16 cellular contexts compared by ENCODE assay signal in genomic region chr3:113277414-113277813, GRCh38.
DNase-seq lines count a peak whose midpoint lies in the region; ATAC-seq and TF ChIP-seq lines count a peak whose summit lies in the region.
"Had no signal": no experiment of that assay in that cellular context is flagged by ENCODE, and none has a peak within 500 bp of the region (broad histone marks: within the 10 kb centered on the region; RNA-seq: fewer than 3 reads in every experiment).

No MANE protein-coding gene starts in this region.

- no peaks in the 10 kb centered on the region for H3K9me3 Mint-ChIP-seq in osteocyte (ENCODE audit: unreplicated experiment)
- H3K9me3 Mint-ChIP-seq: CD8-positive, alpha-beta T cell had no signal

- peaks cover 35% of the 10 kb centered on the region for H3K4me1 Mint-ChIP-seq in osteocyte (ENCODE audit: unreplicated experiment)

- H3K36me3 ChIP-seq in left ventricle myocardium inferior, result peaks cover 28% of the 10 kb centered on the region
- H3K36me3 ChIP-seq: left lung, thoracic aorta had no signal

- H3K27ac ChIP-seq in left ventricle myocardium inferior (replicated peaks), result no peak overlapping the region

- peak overlapping the region; percentile 99 for H3K27ac Mint-ChIP-seq in osteocyte (ENCODE audit: unreplicated experiment)
- H3K27ac Mint-ChIP-seq: CD8-positive, alpha-beta T cell had no signal

- peaks cover 13% of the 10 kb centered on the region for H3K4me1 ChIP-seq in left ventricle myocardium inferior

- H3K4me3 Mint-ChIP-seq in osteocyte (ENCODE audit: unreplicated experiment), result no peak overlapping the region
- H3K4me3 Mint-ChIP-seq: CD8-positive, alpha-beta T cell had no signal

- peaks cover 23% of the 10 kb centered on the region for H3K36me3 Mint-ChIP-seq in osteocyte (ENCODE audit: unreplicated experiment)
- H3K36me3 Mint-ChIP-seq: CD8-positive, alpha-beta T cell had no signal

- peak; percentile 33 for ATAC-seq in GM18861 (IDR thresholded peaks at IDR 0.05; ENCODE audit: unreplicated experiment)
- peak; percentile 38 for ATAC-seq in GM21825 (IDR thresholded peaks at IDR 0.05; ENCODE audit: unreplicated experiment)
- no peak for ATAC-seq in HG02763 (IDR thresholded peaks at IDR 0.05; ENCODE audit: unreplicated experiment)
- ATAC-seq in HG03457 (IDR thresholded peaks at IDR 0.05; ENCODE audit: unreplicated experiment), result no peak
- ATAC-seq: CD8-positive, alpha-beta T cell; heart left ventricle; K562; left lung had no signal

- H3K27me3 Mint-ChIP-seq in osteocyte (ENCODE audit: unreplicated experiment), result no peaks in the 10 kb centered on the region

- no peaks in the 10 kb centered on the region for H3K9me3 ChIP-seq in left ventricle myocardium inferior (replicated peaks)
- H3K9me3 ChIP-seq: heart left ventricle, left lung, thoracic aorta had no signal

- TF ChIP-seq CTCF in osteocyte (IDR thresholded peaks at IDR 0.05), result no peak
- no peak for TF ChIP-seq CTCF in left ventricle myocardium inferior (IDR thresholded peaks at IDR 0.05; ENCODE audit: borderline replicate concordance)

- H3K4me3 ChIP-seq in left ventricle myocardium inferior, result no peak overlapping the region
- H3K4me3 ChIP-seq: K562, left lung had no signal

- H3K27me3 ChIP-seq in left ventricle myocardium inferior (ENCODE audit: low read depth), result peaks cover 26% of the 10 kb centered on the region
- H3K27me3 ChIP-seq: heart left ventricle, left lung had no signal

- peak; percentile 31 for DNase-seq in MV-4-11 (lab: John Stamatoyannopoulos, UW)
- no peak for DNase-seq in osteocyte (ENCODE audit: extremely low spot score, unreplicated experiment)
- DNase-seq in left ventricle myocardium inferior, result no peak
- DNase-seq in SKM-1 (lab: John Stamatoyannopoulos, UW; ENCODE audit: unreplicated experiment), result no peak
- DNase-seq: CD8-positive, alpha-beta T cell; heart left ventricle; left lung; NCI-H2029; NK-92 treated with Interleukin-12 subunit alpha and Interleukin-12 subunit beta, amount 100 ng/mL, for 24 hours; small intestine had no signal

- intact Hi-C loops in left ventricle myocardium inferior (cut with micrococcal nuclease), result no loop called here

Comparison
In these comparisons a context has a peak if more than half of its experiments do, and no peak if none do; other contexts are left out.
1. ATAC-seq: peak in GM18861 (single experiment) and GM21825 (single experiment); none in HG02763 (single experiment) and HG03457 (single experiment).